Comparison of ENCODE assay signal across 1 cellular context in the genomic region with DNA sequence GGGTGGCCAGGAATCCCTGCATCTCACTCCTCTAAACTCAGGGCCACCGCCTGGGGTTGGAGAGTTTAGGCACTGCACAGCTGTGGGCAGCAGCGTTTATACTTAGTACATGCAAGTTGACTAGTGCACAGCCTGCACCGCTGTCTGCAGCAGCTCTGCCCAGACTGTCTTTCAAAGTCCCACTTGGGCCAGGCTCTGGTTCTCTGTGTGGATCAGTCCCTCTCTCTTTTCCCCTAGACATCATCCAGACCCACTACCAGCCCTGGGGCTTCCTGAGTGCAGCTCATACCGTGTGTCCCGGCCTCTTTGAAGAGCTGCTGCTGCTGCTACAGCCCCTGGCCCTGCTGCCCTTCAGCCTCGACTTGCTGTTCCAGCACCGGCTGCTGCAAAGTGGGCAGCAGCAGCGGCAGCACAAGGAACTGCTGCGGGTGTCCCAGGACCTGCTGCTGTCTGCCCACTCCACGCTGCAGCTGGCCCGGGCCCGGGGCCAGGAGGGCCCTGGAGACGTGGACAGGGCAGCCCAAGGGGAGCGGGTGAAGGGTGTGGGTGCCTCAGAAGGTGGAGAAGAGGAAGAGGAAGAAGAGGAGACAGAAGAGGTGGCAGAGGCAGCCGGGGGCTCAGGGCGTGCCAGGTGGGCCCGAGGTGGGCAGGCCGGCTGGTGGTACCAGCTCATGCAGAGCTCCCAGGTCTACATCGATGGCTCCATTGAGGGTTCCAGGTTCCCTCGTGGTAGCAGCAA.
TF ChIP-seq lines count a peak whose summit lies in the region.

No MANE protein-coding gene starts in this region.

TF ChIP-seq in K562, 482 proteins besides CTCF, POLR2A, EP300 and RAD21:
- TF ChIP-seq MYC (IDR thresholded peaks at IDR 0.05; ENCODE audit: low read depth, low read length) (no peak), MYC (CRISPR knock-in tag; IDR thresholded peaks at IDR 0.05; ENCODE audit: borderline replicate concordance, low read depth) (no peak), POLR2G (IDR thresholded peaks at IDR 0.05; ENCODE audit: low read depth, low read length) (peak; percentile 14; the same call in 1 of the 2 replicates), RBM22 (IDR thresholded peaks at IDR 0.05; ENCODE audit: low read depth, low read length, poor library complexity, severe bottlenecking) (peak; percentile 23)
TF ChIP-seq in K562: peak in this region for 2.
